Comparison of ENCODE assay signal across 1 cellular context in the genomic region with DNA sequence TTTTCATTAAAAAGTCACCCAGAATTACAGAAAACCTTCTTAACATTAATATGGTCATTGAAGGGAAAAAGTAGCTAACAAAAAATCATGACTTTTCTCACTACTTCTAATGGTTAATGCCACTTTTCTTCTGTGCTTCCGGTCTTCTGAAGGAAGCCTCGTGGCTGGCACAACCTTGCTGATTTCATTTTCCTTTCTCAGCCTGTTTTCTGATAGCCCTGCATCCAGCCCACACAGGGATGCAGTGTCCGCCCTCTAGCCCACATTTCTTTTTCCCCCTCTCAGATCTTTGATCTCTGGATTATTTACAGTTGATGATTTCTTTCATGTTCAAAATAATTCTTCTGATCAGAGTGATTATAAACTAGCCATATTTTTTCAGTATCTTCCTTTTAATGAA.
TF ChIP-seq lines count a peak whose summit lies in the region.

No MANE protein-coding gene starts in this region.

TF ChIP-seq in H1, 55 proteins besides CTCF, POLR2A, EP300 and RAD21:
- TF ChIP-seq TAF7 (optimal IDR thresholded peaks at IDR 0.05; ENCODE audit: borderline replicate concordance, low read depth, low read length) (no peak), SP4 (IDR thresholded peaks at IDR 0.05; ENCODE audit: low read length) (no peak), TAF1 (IDR thresholded peaks at IDR 0.05; ENCODE audit: low read depth, low read length) (no peak), KDM4A (IDR thresholded peaks at IDR 0.05; ENCODE audit: low read depth, low read length, severe bottlenecking) (no peak), GABPA (IDR thresholded peaks at IDR 0.05; ENCODE audit: borderline replicate concordance, insufficient read depth, low read length) (no peak), SRF (IDR thresholded peaks at IDR 0.05; ENCODE audit: low read depth, low read length) (no peak), PHF8 (conservative IDR thresholded peaks at IDR 0.05; ENCODE audit: low read depth, low read length) (no peak), NANOG (IDR thresholded peaks at IDR 0.05; ENCODE audit: insufficient read depth, low read depth, low read length, poor library complexity, severe bottlenecking) (no peak)
